In genomic region chr17:63646492-63646815, GRCh38 we compare ENCODE assay signal across 10 cellular contexts. TPM values are rescaled to one million over a fixed set of nuclear protein-coding genes. Genes with fewer than 3 reads are reported as not detected.
DNase-seq lines count a peak whose midpoint lies in the region; ATAC-seq, FAIRE-seq and TF ChIP-seq lines count a peak whose summit lies in the region.
"Had no signal": no experiment of that assay in that cellular context is flagged by ENCODE, and none has a peak within 500 bp of the region (broad histone marks: within the 10 kb centered on the region; RNA-seq: fewer than 3 reads in every experiment).

No MANE protein-coding gene starts in this region.

- no peaks in the 10 kb centered on the region for H3K27me3 Mint-ChIP-seq in endodermal cell (ENCODE audit: insufficient read depth)

- H3K4me1 Mint-ChIP-seq in endodermal cell, result peaks cover 14% of the 10 kb centered on the region

- H3K4me2 ChIP-seq in HepG2 (ENCODE audit: low read depth, low read length), result no peak overlapping the region

- no peaks in the 10 kb centered on the region for H3K9me3 Mint-ChIP-seq in endodermal cell

- ATAC-seq in GM18517 (IDR thresholded peaks at IDR 0.05; ENCODE audit: unreplicated experiment), result peak; percentile 80
- peak; percentile 87 for ATAC-seq in GM21515 (IDR thresholded peaks at IDR 0.05; ENCODE audit: unreplicated experiment)
- ATAC-seq in HG03442 (IDR thresholded peaks at IDR 0.05; ENCODE audit: unreplicated experiment), result peak; percentile 87
- no peak for ATAC-seq in lung (ENCODE audit: insufficient read depth, low FRiP score)
- ATAC-seq in HepG2, result no peak

- H3K36me3 ChIP-seq in lung (ENCODE audit: control insufficient read depth in 2 of 2, insufficient read depth in 2 of 2, low read length in 2 of 2), result peaks cover 13 to 15% of the 10 kb centered on the region in 2 donors
- peaks cover 14% of the 10 kb centered on the region for H3K36me3 ChIP-seq in endodermal cell (ENCODE audit: control insufficient read depth, insufficient read depth, low read length)
- H3K36me3 ChIP-seq in HepG2 (replicated peaks in 1 of 2; ENCODE audit: control insufficient read depth in 1 of 2, insufficient read depth in 2 of 2, low read length in 2 of 2), result peaks cover 2 to 26% of the 10 kb centered on the region in 2 experiments; a peak in 3 of 5 replicates
- H3K36me3 ChIP-seq: prostate gland had no signal

- no TSS peak for BruUV-seq in HepG2 (replicated peaks; lab: Mats Ljungman, UMichigan)

- TF ChIP-seq RAD21 in HepG2 (CRISPR knock-in tag; IDR thresholded peaks at IDR 0.05), result no peak

- H3K4me3 ChIP-seq in lung (no peak overlapping the region), endodermal cell (ENCODE audit: low read length) (no peak overlapping the region), HepG2 (replicated peaks in 1 of 3; ENCODE audit: insufficient read depth in 1 of 3, low read depth in 2 of 3, low read length in 3 of 3) (no peak overlapping the region)
- H3K4me3 ChIP-seq: prostate gland had no signal

- H3K27me3 ChIP-seq in lung (ENCODE audit: control insufficient read depth, insufficient read depth) (no peaks in the 10 kb centered on the region), endodermal cell (ENCODE audit: control insufficient read depth, insufficient read depth, low read length, poor library complexity, severe bottlenecking) (peaks cover 3% of the 10 kb centered on the region), HepG2 (ENCODE audit: control insufficient read depth in 1 of 2, insufficient read depth in 2 of 2, low read length in 2 of 2) (no peaks in the 10 kb centered on the region)

- H3K4me1 ChIP-seq in lung (ENCODE audit: control insufficient read depth in 2 of 2, insufficient read depth in 2 of 2, low read length in 2 of 2) (peaks cover 7 to 13% of the 10 kb centered on the region in 2 donors), endodermal cell (ENCODE audit: control insufficient read depth, insufficient read depth, low read length) (no peaks in the 10 kb centered on the region), HepG2 (ENCODE audit: insufficient read depth, low read length) (no peaks in the 10 kb centered on the region)

- no peak for TF ChIP-seq POLR2A in HepG2 (IDR thresholded peaks at IDR 0.05; ENCODE audit: insufficient read depth in 1 of 2, low read depth in 2 of 2, low read length in 2 of 2)

- no peak overlapping the region for H2AFZ ChIP-seq in HepG2 (ENCODE audit: low read length)

- H3K9ac ChIP-seq in endodermal cell (ENCODE audit: extremely low read depth, low read length, poor library complexity, severe bottlenecking), result no peak overlapping the region
- H3K9ac ChIP-seq in HepG2 (ENCODE audit: insufficient read depth, low read depth, low read length), result no peak overlapping the region

- intact Hi-C loops in HepG2 (cut with micrococcal nuclease; ENCODE audit: unreplicated experiment), result no loop called here

- H3K4me3 Mint-ChIP-seq in endodermal cell, result no peak overlapping the region

- TF ChIP-seq EP300 in HepG2 (IDR thresholded peaks at IDR 0.05; ENCODE audit: low read depth in 2 of 2, low read length in 2 of 2) (no peak), HepG2 (CRISPR knock-in tag; IDR thresholded peaks at IDR 0.05; ENCODE audit: borderline replicate concordance) (no peak)

- H3K36me3 Mint-ChIP-seq in endodermal cell (ENCODE audit: low read depth), result peaks cover 11% of the 10 kb centered on the region

- in situ Hi-C loops in HepG2 (cut with HindIII; ENCODE audit: extremely low pct_ligation_motif_present, low pct_unique_long_range_greater_than_20kb), result no loop called here

- no peaks in the 10 kb centered on the region for H3K79me2 ChIP-seq in HepG2 (ENCODE audit: insufficient read depth, low read length)

- no peak for FAIRE-seq in HepG2 (lab: Jason Lieb, UNC)

- peaks cover 0 to 3% of the 10 kb centered on the region in 2 donors for H3K9me3 ChIP-seq in lung (ENCODE audit: control insufficient read depth in 2 of 2, insufficient read depth in 1 of 2, low read length in 1 of 2)
- H3K9me3 ChIP-seq in endodermal cell (ENCODE audit: control insufficient read depth, low read length), result no peaks in the 10 kb centered on the region
- H3K9me3 ChIP-seq in HepG2 (ENCODE audit: low read length), result no peaks in the 10 kb centered on the region
- H3K9me3 ChIP-seq: prostate gland had no signal

- H4K20me1 ChIP-seq in HepG2 (ENCODE audit: insufficient read depth, low read length), result no peaks in the 10 kb centered on the region

- DNase-seq in lung (ENCODE audit: low spot score), result no peak
- DNase-seq in cerebellar cortex (ENCODE audit: low spot score), result no peak
- DNase-seq in mucosa of gallbladder (ENCODE audit: low spot score), result no peak
- DNase-seq in endodermal cell, result no peak
- DNase-seq in HepG2 (ENCODE audit: low spot score), result no peak
- DNase-seq: GDM1 had no signal

- TF ChIP-seq CTCF in lung (IDR thresholded peaks at IDR 0.05; ENCODE audit: control extremely low read depth, extremely low read depth), result no peak
- TF ChIP-seq CTCF in endodermal cell (conservative IDR thresholded peaks at IDR 0.05), result no peak
- TF ChIP-seq CTCF in HepG2 (CRISPR knock-in tag; IDR thresholded peaks at IDR 0.05), result no peak

- POLR2A ChIA-PET in HepG2 (lab: Yijun Ruan, JAX), result no interaction called here

- H3K27ac ChIP-seq in lung (ENCODE audit: low read depth in 1 of 2, low read length in 1 of 2), result peak overlapping the region; percentile 35 to 85
- H3K27ac ChIP-seq in endodermal cell (ENCODE audit: low read depth, low read length), result no peak overlapping the region
- no peak overlapping the region for H3K27ac ChIP-seq in HepG2 (ENCODE audit: extremely low read length, insufficient read depth, low read length)

- CTCF ChIA-PET in HepG2 (lab: Yijun Ruan, JAX; ENCODE audit: low intra/inter-chr PET ratio, low total read pairs), result no interaction called here

- H3K27ac Mint-ChIP-seq in endodermal cell, result no peak overlapping the region

- WGBS in lung, 2 donors, result 29 to 88% methylated on average over 1 of the region's 1 CpG
- WGBS in endodermal cell (ENCODE audit: insufficient coverage in 1 of 2, insufficient read length in 1 of 2), 2 experiments, result 89 to 100% methylated on average over 1 of the region's 1 CpG
- 94% methylated on average over 1 of the region's 1 CpG for WGBS in HepG2 (ENCODE audit: low lambda C conversion rate)

RNA-seq across cellular contexts. Expression of gene MAP3K3, which starts 24.2 kb away (rescaled TPM):
- total RNA-seq in lung (10 to 100 TPM; 50.1 to 56.3 TPM), mucosa of gallbladder (39.5 TPM), endodermal cell (10 to 100 TPM; 19.9 to 23.3 TPM), HepG2 (2016; rRNA removed; fragmentation: Illumina TruSeq; extraction: Trizol) (15.9 and 21.8 TPM in 2 replicates)
- polyA plus RNA-seq in lung (10 to 100 TPM; 24.5 to 33.0 TPM), HepG2 (2011; rRNA removed) (17.7 and 21.7 TPM in 2 replicates)
- 16.3 TPM for polyA plus RNA-seq in endodermal cell (2013, experiment 1 of 2)
- 18.4 TPM for polyA plus RNA-seq in endodermal cell (2013, experiment 2 of 2)
- 5.8 and 7.6 TPM in 2 replicates for total RNA-seq in HepG2 (2016; cell fraction: cytosol; rRNA removed; fragmentation: Illumina TruSeq; extraction: Trizol; ENCODE audit: low read depth)
- 13.8 and 21.1 TPM in 2 replicates for total RNA-seq in HepG2 (2016; cell fraction: insoluble cytoplasmic fraction; rRNA removed; fragmentation: Illumina TruSeq; extraction: Trizol)
- total RNA-seq in HepG2 (2016; cell fraction: membrane; rRNA removed; fragmentation: Illumina TruSeq; extraction: Trizol), result 20.5 TPM in 2 replicates
- total RNA-seq in HepG2 (2016; cell fraction: nucleus; rRNA removed; fragmentation: Illumina TruSeq; extraction: Trizol), result 20.6 and 23.3 TPM in 2 replicates
- 15.0 and 15.2 TPM in 2 replicates for polyA plus RNA-seq in HepG2 (2011; cell fraction: cytosol; rRNA removed)
- 38.1 and 41.6 TPM in 2 replicates for polyA plus RNA-seq in HepG2 (2011; cell fraction: nucleus; rRNA removed)
- 18.1 and 21.8 TPM in 2 replicates for polyA plus RNA-seq in HepG2 (2012)
- polyA plus RNA-seq in HepG2 (2016; cell fraction: cytosol; fragmentation: Illumina TruSeq; extraction: Trizol; ENCODE audit: low read depth), result 3.4 and 4.0 TPM in 2 replicates
- polyA plus RNA-seq in HepG2 (2016; cell fraction: insoluble cytoplasmic fraction; fragmentation: Illumina TruSeq; extraction: Trizol; ENCODE audit: low read depth), result 9.6 and 14.2 TPM in 2 replicates
- polyA plus RNA-seq in HepG2 (2016; cell fraction: membrane; fragmentation: Illumina TruSeq; extraction: Trizol; ENCODE audit: low read depth), result 12.0 and 12.9 TPM in 2 replicates
- polyA plus RNA-seq in HepG2 (2016; cell fraction: nucleus; fragmentation: Illumina TruSeq; extraction: Trizol; ENCODE audit: insufficient read depth, low read depth), result 39.2 and 42.5 TPM in 2 replicates
- 26.0 and 28.8 TPM in 2 replicates for polyA minus RNA-seq in HepG2 (2011; rRNA and poly(A)+ RNA removed; ENCODE audit: low replicate concordance)
- polyA minus RNA-seq in HepG2 (2011; cell fraction: cytosol; rRNA and poly(A)+ RNA removed), result 9.8 and 12.7 TPM in 2 replicates
- 39.9 and 44.1 TPM in 2 replicates for polyA minus RNA-seq in HepG2 (2011; cell fraction: nucleus; rRNA and poly(A)+ RNA removed)

RNA-seq across cellular contexts. Expression of gene TACO1, which starts 45.8 kb away (rescaled TPM):
- total RNA-seq in lung (10 to 100 TPM; 11.1 to 20.7 TPM), mucosa of gallbladder (20.0 TPM), endodermal cell (10 to 100 TPM; 19.6 to 20.3 TPM), HepG2 (2016; rRNA removed; fragmentation: Illumina TruSeq; extraction: Trizol) (53.6 and 57.6 TPM in 2 replicates)
- polyA plus RNA-seq in lung (10 to 100 TPM; 16.9 to 18.1 TPM), HepG2 (2011; rRNA removed) (33.3 and 34.7 TPM in 2 replicates)
- polyA plus RNA-seq in endodermal cell (2013, experiment 1 of 2), result 17.6 TPM
- polyA plus RNA-seq in endodermal cell (2013, experiment 2 of 2), result 21.2 TPM
- 17.7 and 19.3 TPM in 2 replicates for total RNA-seq in HepG2 (2016; cell fraction: cytosol; rRNA removed; fragmentation: Illumina TruSeq; extraction: Trizol; ENCODE audit: low read depth)
- 52.7 and 55.4 TPM in 2 replicates for total RNA-seq in HepG2 (2016; cell fraction: insoluble cytoplasmic fraction; rRNA removed; fragmentation: Illumina TruSeq; extraction: Trizol)
- 30.0 and 35.3 TPM in 2 replicates for total RNA-seq in HepG2 (2016; cell fraction: membrane; rRNA removed; fragmentation: Illumina TruSeq; extraction: Trizol)
- 24.0 and 25.8 TPM in 2 replicates for total RNA-seq in HepG2 (2016; cell fraction: nucleus; rRNA removed; fragmentation: Illumina TruSeq; extraction: Trizol)
- 30.0 and 33.8 TPM in 2 replicates for polyA plus RNA-seq in HepG2 (2011; cell fraction: cytosol; rRNA removed)
- 19.5 and 24.4 TPM in 2 replicates for polyA plus RNA-seq in HepG2 (2011; cell fraction: nucleus; rRNA removed)
- 32.7 and 34.2 TPM in 2 replicates for polyA plus RNA-seq in HepG2 (2012)
- 18.0 and 21.7 TPM in 2 replicates for polyA plus RNA-seq in HepG2 (2016; cell fraction: cytosol; fragmentation: Illumina TruSeq; extraction: Trizol; ENCODE audit: low read depth)
- 63.2 and 67.2 TPM in 2 replicates for polyA plus RNA-seq in HepG2 (2016; cell fraction: insoluble cytoplasmic fraction; fragmentation: Illumina TruSeq; extraction: Trizol; ENCODE audit: low read depth)
- 24.8 and 29.6 TPM in 2 replicates for polyA plus RNA-seq in HepG2 (2016; cell fraction: membrane; fragmentation: Illumina TruSeq; extraction: Trizol; ENCODE audit: low read depth)
- polyA plus RNA-seq in HepG2 (2016; cell fraction: nucleus; fragmentation: Illumina TruSeq; extraction: Trizol; ENCODE audit: insufficient read depth, low read depth), result 40.5 and 41.7 TPM in 2 replicates
- polyA minus RNA-seq in HepG2 (2011; rRNA and poly(A)+ RNA removed; ENCODE audit: low replicate concordance), result 30.2 and 32.4 TPM in 2 replicates
- 18.8 and 19.7 TPM in 2 replicates for polyA minus RNA-seq in HepG2 (2011; cell fraction: cytosol; rRNA and poly(A)+ RNA removed)
- 10.7 and 11.7 TPM in 2 replicates for polyA minus RNA-seq in HepG2 (2011; cell fraction: nucleus; rRNA and poly(A)+ RNA removed)

RNA-seq across cellular contexts. Expression of gene LIMD2, which starts 53.5 kb away (rescaled TPM):
- total RNA-seq in lung (10 to 100 TPM; 30.1 to 30.8 TPM), mucosa of gallbladder (19.0 TPM), endodermal cell (100 to 1,000 TPM in 1 of 2 donors, 10 to 100 TPM in 1; 97.5 to 111 TPM), HepG2 (2016; rRNA removed; fragmentation: Illumina TruSeq; extraction: Trizol) (6.9 and 9.0 TPM in 2 replicates)
- polyA plus RNA-seq in lung (10 to 100 TPM; 26.4 to 69.5 TPM), HepG2 (2011; rRNA removed) (20.8 and 26.5 TPM in 2 replicates)
- polyA plus RNA-seq in endodermal cell (2013, experiment 1 of 2), result 119 TPM
- 115 TPM for polyA plus RNA-seq in endodermal cell (2013, experiment 2 of 2)
- total RNA-seq in HepG2 (2016; cell fraction: cytosol; rRNA removed; fragmentation: Illumina TruSeq; extraction: Trizol; ENCODE audit: low read depth), result 3.5 and 4.3 TPM in 2 replicates
- total RNA-seq in HepG2 (2016; cell fraction: insoluble cytoplasmic fraction; rRNA removed; fragmentation: Illumina TruSeq; extraction: Trizol), result 8.0 and 9.0 TPM in 2 replicates
- 9.1 and 11.6 TPM in 2 replicates for total RNA-seq in HepG2 (2016; cell fraction: membrane; rRNA removed; fragmentation: Illumina TruSeq; extraction: Trizol)
- total RNA-seq in HepG2 (2016; cell fraction: nucleus; rRNA removed; fragmentation: Illumina TruSeq; extraction: Trizol), result 5.6 and 5.8 TPM in 2 replicates
- polyA plus RNA-seq in HepG2 (2011; cell fraction: cytosol; rRNA removed), result 11.9 and 19.1 TPM in 2 replicates
- 75.1 and 81.6 TPM in 2 replicates for polyA plus RNA-seq in HepG2 (2011; cell fraction: nucleus; rRNA removed)
- 6.8 and 10.0 TPM in 2 replicates for polyA plus RNA-seq in HepG2 (2012)
- polyA plus RNA-seq in HepG2 (2016; cell fraction: cytosol; fragmentation: Illumina TruSeq; extraction: Trizol; ENCODE audit: low read depth), result 13.2 and 16.2 TPM in 2 replicates
- 12.4 and 14.3 TPM in 2 replicates for polyA plus RNA-seq in HepG2 (2016; cell fraction: insoluble cytoplasmic fraction; fragmentation: Illumina TruSeq; extraction: Trizol; ENCODE audit: low read depth)
- 16.0 and 17.0 TPM in 2 replicates for polyA plus RNA-seq in HepG2 (2016; cell fraction: membrane; fragmentation: Illumina TruSeq; extraction: Trizol; ENCODE audit: low read depth)
- 17.5 and 21.1 TPM in 2 replicates for polyA plus RNA-seq in HepG2 (2016; cell fraction: nucleus; fragmentation: Illumina TruSeq; extraction: Trizol; ENCODE audit: insufficient read depth, low read depth)
- 0.72 and 15.9 TPM in 2 replicates for polyA minus RNA-seq in HepG2 (2011; rRNA and poly(A)+ RNA removed; ENCODE audit: low replicate concordance)
- polyA minus RNA-seq in HepG2 (2011; cell fraction: cytosol; rRNA and poly(A)+ RNA removed), result 7.5 and 9.1 TPM in 2 replicates
- polyA minus RNA-seq in HepG2 (2011; cell fraction: nucleus; rRNA and poly(A)+ RNA removed), result 13.5 and 15.0 TPM in 2 replicates

Comparison
In these comparisons a context has a peak if more than half of its experiments do, and no peak if none do; other contexts are left out.
1. ATAC-seq: peak in GM18517 (single experiment), GM21515 (single experiment) and HG03442 (single experiment); none in lung (single experiment) and HepG2 (single experiment).
2. H3K27ac ChIP-seq: peak in lung (2 of 2); none in endodermal cell (single experiment) and HepG2 (single experiment).